24 cellular contexts compared by ENCODE assay signal in the genomic region with DNA sequence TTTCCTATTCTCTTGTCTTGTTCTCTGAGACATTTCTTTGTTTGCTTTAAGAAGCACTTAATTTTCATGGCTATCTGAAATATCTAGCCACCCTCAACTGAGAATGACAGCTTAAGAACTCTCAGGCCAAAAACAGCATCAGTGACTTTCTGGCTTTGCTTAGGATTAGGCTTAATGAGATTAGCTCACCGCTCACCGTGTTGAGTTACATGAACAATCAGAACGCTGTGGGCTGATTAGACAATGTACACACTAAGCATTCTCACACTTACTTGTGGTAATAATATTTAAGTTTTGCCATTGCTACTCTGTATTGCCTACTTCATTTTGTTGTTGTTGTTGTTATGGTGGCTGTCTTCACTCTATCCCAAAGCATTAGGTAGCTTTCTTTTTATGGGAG.
DNase-seq lines count a peak whose midpoint lies in the region; ATAC-seq, FAIRE-seq and TF ChIP-seq lines count a peak whose summit lies in the region.
"Had no signal": no experiment of that assay in that cellular context is flagged by ENCODE, and none has a peak within 500 bp of the region (broad histone marks: within the 10 kb centered on the region; RNA-seq: fewer than 3 reads in every experiment).

No MANE protein-coding gene starts in this region.

- DNase-seq in D721Med (ENCODE audit: insufficient read length, low spot score): no peak
- peak; percentile 98 for DNase-seq in NCI-H82 (lab: John Stamatoyannopoulos, UW)
- DNase-seq in WERI-Rb-1: peak; percentile 50
- no peak for DNase-seq in urothelium cell line (ENCODE audit: low spot score)
- no peak for DNase-seq in CD1c-positive myeloid dendritic cell (ENCODE audit: extremely low spot score)
- no peak for DNase-seq in BE2C
- no peak for DNase-seq in NK-92 (lab: John Stamatoyannopoulos, UW; ENCODE audit: unreplicated experiment)
- DNase-seq: 8988T; AML-193; CD4-positive, alpha-beta memory T cell; CD4-positive, CD25-positive, alpha-beta regulatory T cell; CD8-positive, alpha-beta memory T cell; COR-L47; DMS79; DND-41; EL; GDM1 had no signal

- FAIRE-seq in D721Med (lab: Jason Lieb, UNC) (peak; percentile 97), urothelium cell line (lab: Jason Lieb, UNC) (peak; percentile 35)
- FAIRE-seq: A204.1, GM12878, GM12892, GM18507 had no signal

- H3K27me3 ChIP-seq in WERI-Rb-1 (ENCODE audit: insufficient read depth, low read depth, severe bottlenecking) (no peaks in the 10 kb centered on the region), BE2C (no peaks in the 10 kb centered on the region)
- H3K27me3 ChIP-seq: BLaER1 had no signal

- H3K27ac ChIP-seq in WERI-Rb-1: peak overlapping the region; percentile 27; the same call in 1 of the 2 replicates
- H3K27ac ChIP-seq: BLaER1, C4-2B had no signal

- no peaks in the 10 kb centered on the region for H3K4me1 ChIP-seq in BE2C
- H3K4me1 ChIP-seq: BLaER1 had no signal

- no peak for TF ChIP-seq CTCF in D721Med (IDR thresholded peaks at IDR 0.05; ENCODE audit: insufficient read depth, missing control alignments)
- no peak for TF ChIP-seq CTCF in WERI-Rb-1 (IDR thresholded peaks at IDR 0.05; ENCODE audit: low read depth, low read length)
- no peak for TF ChIP-seq CTCF in BE2C (IDR thresholded peaks at IDR 0.05; ENCODE audit: low read depth, low read length)

- ATAC-seq in HG03108 (IDR thresholded peaks at IDR 0.05; ENCODE audit: unreplicated experiment): no peak
- ATAC-seq: GM12878 had no signal

- H3K9me3 ChIP-seq in WERI-Rb-1 (ENCODE audit: severe bottlenecking) (no peaks in the 10 kb centered on the region), BE2C (no peaks in the 10 kb centered on the region)
- H3K9me3 ChIP-seq: BLaER1 had no signal

- H3K36me3 ChIP-seq in WERI-Rb-1 (no peaks in the 10 kb centered on the region), BE2C (no peaks in the 10 kb centered on the region)
- H3K36me3 ChIP-seq: BLaER1 had no signal

- H3K4me3 ChIP-seq in WERI-Rb-1 (ENCODE audit: low read depth, low read length) (no peak overlapping the region), BE2C (ENCODE audit: low read depth, low read length) (no peak overlapping the region)
- H3K4me3 ChIP-seq: BLaER1, GM12878 had no signal

Comparison
In these comparisons a context has a peak if more than half of its experiments do, and no peak if none do; other contexts are left out.
1. DNase-seq: peak in NCI-H82 (single experiment) and WERI-Rb-1 (single experiment); none in D721Med (single experiment), urothelium cell line (single experiment), CD1c-positive myeloid dendritic cell (single experiment), BE2C (single experiment) and NK-92 (single experiment).